In the genomic region with DNA sequence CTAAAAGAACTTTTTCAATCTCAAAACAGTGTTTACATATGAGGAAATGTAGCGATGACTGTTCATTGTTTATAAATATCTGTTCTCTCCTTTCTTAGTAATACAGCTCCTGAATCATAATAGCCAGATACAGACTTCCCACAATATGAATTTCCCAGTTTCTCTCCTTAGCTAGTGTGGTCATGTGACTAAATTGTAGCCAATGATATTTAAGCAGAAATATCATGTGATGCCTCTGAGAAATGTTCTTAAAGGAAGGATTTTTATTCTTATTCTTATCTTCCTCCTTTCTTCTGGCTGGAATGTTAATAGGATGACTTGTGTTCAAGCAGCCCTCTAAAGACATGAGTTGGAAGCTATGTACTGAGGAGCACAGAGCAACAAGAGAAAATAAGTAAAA, we compare ENCODE assay signal across 24 cellular contexts.
A peak's percentile ranks its signal among the peaks of the same experiment; 100 is the strongest.
DNase-seq lines count a peak whose midpoint lies in the region; ATAC-seq, FAIRE-seq and TF ChIP-seq lines count a peak whose summit lies in the region.
"Had no signal": no experiment of that assay in that cellular context is flagged by ENCODE, and none has a peak within 500 bp of the region (broad histone marks: within the 10 kb centered on the region; RNA-seq: fewer than 3 reads in every experiment).

No MANE protein-coding gene starts in this region.

- no peak for ATAC-seq in GM18873 (IDR thresholded peaks at IDR 0.05; ENCODE audit: low FRiP score, unreplicated experiment)
- ATAC-seq in HG02852 (IDR thresholded peaks at IDR 0.05; ENCODE audit: unreplicated experiment) = no peak
- ATAC-seq: HepG2 had no signal

- DNase-seq in D721Med (ENCODE audit: insufficient read length, low spot score) (no peak), M059J (ENCODE audit: low read depth) (peak; percentile 10), bronchial epithelial cell (ENCODE audit: low read depth) (peak; percentile 8), iris pigment epithelial cell (ENCODE audit: low read depth) (peak; percentile 12), medulla oblongata (ENCODE audit: extremely low spot score) (no peak), nucleus accumbens (lab: John Stamatoyannopoulos, UW) (no peak)
- DNase-seq: Calu3; CD8-positive, alpha-beta memory T cell; H9; KG1; NCI-H1105 treated with DMSO at 0.1 percent for 48 hours; NCI-H2029 treated with DMSO at 0.1 percent for 48 hours; NCI-H446; NCI-H526; PC-9; RPMI8226; SHP77 treated with DMSO at 0.1 percent for 48 hours had no signal

- H3K36me3 ChIP-seq in bronchial epithelial cell (ENCODE audit: control insufficient read depth, insufficient read depth, low read length) = no peaks in the 10 kb centered on the region

- FAIRE-seq in D721Med (lab: Jason Lieb, UNC) = peak; percentile 35
- no peak for FAIRE-seq in bronchial epithelial cell (lab: Jason Lieb, UNC)
- FAIRE-seq: G401.6, GM12892, GM18507, HepG2 had no signal

- H3K4me3 ChIP-seq in bronchial epithelial cell (ENCODE audit: low read depth, low read length) = no peak overlapping the region
- H3K4me3 ChIP-seq: PC-9, SK-N-MC had no signal

- no peaks in the 10 kb centered on the region for H3K27me3 ChIP-seq in bronchial epithelial cell (ENCODE audit: control insufficient read depth, insufficient read depth, low read length)

- no peak for TF ChIP-seq CTCF in D721Med (IDR thresholded peaks at IDR 0.05; ENCODE audit: insufficient read depth, missing control alignments)
- no peak for TF ChIP-seq CTCF in bronchial epithelial cell (IDR thresholded peaks at IDR 0.05; ENCODE audit: insufficient read depth, low read length, severe bottlenecking)

Comparison
In these comparisons a context has a peak if more than half of its experiments do, and no peak if none do; other contexts are left out.
1. DNase-seq: peak in M059J (single experiment), bronchial epithelial cell (single experiment) and iris pigment epithelial cell (single experiment); none in D721Med (single experiment), medulla oblongata (single experiment) and nucleus accumbens (0 of 56).